Comparison of ENCODE assay signal across 35 cellular contexts in genomic region chr5:140802781-140803271, GRCh38. TPM values are rescaled to one million over a fixed set of nuclear protein-coding genes. Genes with fewer than 3 reads are reported as not detected.
"Had no signal": no experiment of that assay in that cellular context is flagged by ENCODE, and none has a peak within 500 bp of the region (broad histone marks: within the 10 kb centered on the region; RNA-seq: fewer than 3 reads in every experiment).

No MANE protein-coding gene starts in this region.

- H3K27me3 Mint-ChIP-seq: activated naive CD8-positive, alpha-beta T cell treated with anti-CD3 and anti-CD28 coated beads, Interleukin-2, amount 10 ng/mL, durations not matched to agents 7 days and 5 days had no signal

- H3K4me3 Mint-ChIP-seq: activated CD4-positive, alpha-beta T cell treated with anti-CD3 and anti-CD28 coated beads for 36 hours; activated CD4-positive, alpha-beta T cell treated with anti-CD3 and anti-CD28 coated beads, Interleukin-2, amount 10 ng/mL, durations not matched to agents 7 days and 5 days; activated CD8-positive, alpha-beta T cell treated with anti-CD3 and anti-CD28 coated beads, Interleukin-2, amount 10 ng/mL, durations not matched to agents 7 days and 5 days; activated naive CD4-positive, alpha-beta T cell treated with anti-CD3 and anti-CD28 coated beads for 36 hours; activated naive CD8-positive, alpha-beta T cell treated with anti-CD3 and anti-CD28 coated beads, Interleukin-2, amount 10 ng/mL, durations not matched to agents 7 days and 5 days; activated T-cell treated with anti-CD3 and anti-CD28 coated beads, Interleukin-2, amount 50 U/mL, for 24 hours; T-helper 2 cell treated with Interferon-gamma antibody and Interleukin-4, amounts not matched to agents 5 μg/mL and 100 μg/mL, for 36 hours had no signal

- H3K27me3 ChIP-seq: body of pancreas, breast epithelium, SJCRH30 had no signal

- H3K27ac Mint-ChIP-seq: activated CD4-positive, alpha-beta T cell treated with anti-CD3 and anti-CD28 coated beads for 36 hours; activated CD4-positive, alpha-beta T cell treated with anti-CD3 and anti-CD28 coated beads, Interleukin-2, amount 10 ng/mL, durations not matched to agents 7 days and 5 days; activated CD8-positive, alpha-beta T cell treated with anti-CD3 and anti-CD28 coated beads, Interleukin-2, amount 10 ng/mL, durations not matched to agents 7 days and 5 days; activated naive CD4-positive, alpha-beta T cell treated with anti-CD3 and anti-CD28 coated beads for 36 hours; activated naive CD8-positive, alpha-beta T cell treated with anti-CD3 and anti-CD28 coated beads, Interleukin-2, amount 10 ng/mL, durations not matched to agents 7 days and 5 days; activated T-cell treated with anti-CD3 and anti-CD28 coated beads, Interleukin-2, amount 50 U/mL, for 24 hours; activated T-helper 2 cell treated with anti-CD3 and anti-CD28 coated beads, Interferon-gamma antibody, Interleukin-2, Interleukin-4, amounts not matched to agents 10 μg/mL and 5 μg/mL and 100 μg/mL, durations not matched to agents 14 hours and 24 hours and 36 hours; T-helper 2 cell treated with Interferon-gamma antibody and Interleukin-4, amounts not matched to agents 5 μg/mL and 100 μg/mL, for 36 hours had no signal

- H3K4me2 ChIP-seq: PC-9 had no signal

- H2AFZ ChIP-seq: PC-9 had no signal

- DNase-seq: activated CD4-positive, alpha-beta T cell treated with anti-CD3 and anti-CD28 coated beads for 36 hours; activated CD4-positive, alpha-beta T cell treated with anti-CD3 and anti-CD28 coated beads, Interleukin-2, amount 10 ng/mL, durations not matched to agents 7 days and 5 days; activated CD4-positive, alpha-beta T cell treated with anti-CD3 and anti-CD28 coated beads, Interleukin-2, amount 50 U/mL, for 48 hours; activated CD8-positive, alpha-beta T cell treated with anti-CD3 and anti-CD28 coated beads, Interleukin-2, amount 10 ng/mL, durations not matched to agents 7 days and 5 days; activated gamma-delta T cell; activated naive CD4-positive, alpha-beta T cell treated with anti-CD3 and anti-CD28 coated beads for 36 hours; activated T-cell treated with anti-CD3 and anti-CD28 coated beads, Interleukin-2, amount 50 U/mL, for 24 hours; amygdala; body of pancreas; IMR-90; NCI-H1092 treated with DMSO at 0.1 percent for 48 hours; NCI-H1417; NCI-H146; NCI-H187; NCI-H2029 treated with DMSO at 0.1 percent for 48 hours; NCI-H2107; NCI-H2171; NCI-H510A; NCI-H526; NCI-H748 treated with DMSO at 0.1 percent for 48 hours; PC-9; SHP77; SJCRH30 had no signal

- H3K4me1 ChIP-seq: body of pancreas, breast epithelium, SJCRH30 had no signal

- H3K4me3 ChIP-seq: body of pancreas, K562, PC-9, SJCRH30, SK-N-MC had no signal

- ATAC-seq: activated CD4-positive, alpha-beta T cell treated with anti-CD3 and anti-CD28 coated beads for 36 hours; activated CD8-positive, alpha-beta T cell treated with anti-CD3 and anti-CD28 coated beads, Interleukin-2, amount 10 ng/mL, durations not matched to agents 7 days and 5 days; body of pancreas; K562 had no signal

- H3K36me3 ChIP-seq: breast epithelium, SJCRH30 had no signal

- H3K36me3 Mint-ChIP-seq: activated naive CD8-positive, alpha-beta T cell treated with anti-CD3 and anti-CD28 coated beads, Interleukin-2, amount 10 ng/mL, durations not matched to agents 7 days and 5 days had no signal

- H3K27ac ChIP-seq: body of pancreas, breast epithelium, PC-9, RWPE1, SJCRH30, SK-N-MC had no signal

- H3K4me1 Mint-ChIP-seq: activated CD4-positive, alpha-beta T cell treated with anti-CD3 and anti-CD28 coated beads for 36 hours; activated CD4-positive, alpha-beta T cell treated with anti-CD3 and anti-CD28 coated beads, Interleukin-2, amount 10 ng/mL, durations not matched to agents 7 days and 5 days; activated naive CD8-positive, alpha-beta T cell treated with anti-CD3 and anti-CD28 coated beads, Interleukin-2, amount 10 ng/mL, durations not matched to agents 7 days and 5 days had no signal

RNA-seq across cellular contexts. Expression of gene PCDHA3, which starts 2.0 kb away (rescaled TPM):
- total RNA-seq: activated CD4-positive, alpha-beta T cell treated with anti-CD3 and anti-CD28 coated beads for 36 hours; activated CD4-positive, alpha-beta T cell treated with anti-CD3 and anti-CD28 coated beads, Interleukin-2, amount 10 ng/mL, durations not matched to agents 7 days and 5 days; activated CD8-positive, alpha-beta T cell treated with anti-CD3 and anti-CD28 coated beads, Interleukin-2, amount 10 ng/mL, durations not matched to agents 7 days and 5 days; activated naive CD4-positive, alpha-beta T cell treated with anti-CD3 and anti-CD28 coated beads for 36 hours; activated naive CD8-positive, alpha-beta T cell treated with anti-CD3 and anti-CD28 coated beads, Interleukin-2, amount 10 ng/mL, durations not matched to agents 7 days and 5 days; activated T-helper 2 cell treated with anti-CD3 and anti-CD28 coated beads, Interferon-gamma antibody, Interleukin-2, Interleukin-4, amounts not matched to agents 10 μg/mL and 5 μg/mL and 100 μg/mL, durations not matched to agents 14 hours and 24 hours and 36 hours; K562; M059J; OCI-LY7; PC-9; T-helper 1 cell treated with Interleukin-12 subunit alpha and Interleukin-12 subunit beta and Interleukin-4 antibody, amounts not matched to agents 30 ng/mL and 1 ng/mL, for 36 hours had no signal
- polyA plus RNA-seq: K562 had no signal

RNA-seq across cellular contexts. Expression of gene PCDHA4, which starts 4.0 kb away (rescaled TPM):
- total RNA-seq: activated CD4-positive, alpha-beta T cell treated with anti-CD3 and anti-CD28 coated beads for 36 hours; activated CD4-positive, alpha-beta T cell treated with anti-CD3 and anti-CD28 coated beads, Interleukin-2, amount 10 ng/mL, durations not matched to agents 7 days and 5 days; activated CD8-positive, alpha-beta T cell treated with anti-CD3 and anti-CD28 coated beads, Interleukin-2, amount 10 ng/mL, durations not matched to agents 7 days and 5 days; activated naive CD4-positive, alpha-beta T cell treated with anti-CD3 and anti-CD28 coated beads for 36 hours; activated naive CD8-positive, alpha-beta T cell treated with anti-CD3 and anti-CD28 coated beads, Interleukin-2, amount 10 ng/mL, durations not matched to agents 7 days and 5 days; activated T-helper 2 cell treated with anti-CD3 and anti-CD28 coated beads, Interferon-gamma antibody, Interleukin-2, Interleukin-4, amounts not matched to agents 10 μg/mL and 5 μg/mL and 100 μg/mL, durations not matched to agents 14 hours and 24 hours and 36 hours; K562; M059J; OCI-LY7; PC-9; SJCRH30; T-helper 1 cell treated with Interleukin-12 subunit alpha and Interleukin-12 subunit beta and Interleukin-4 antibody, amounts not matched to agents 30 ng/mL and 1 ng/mL, for 36 hours had no signal
- polyA plus RNA-seq: K562 had no signal

RNA-seq across cellular contexts. Expression of gene PCDHA2, which starts 8.2 kb away (rescaled TPM):
- total RNA-seq: activated CD4-positive, alpha-beta T cell treated with anti-CD3 and anti-CD28 coated beads for 36 hours; activated CD4-positive, alpha-beta T cell treated with anti-CD3 and anti-CD28 coated beads, Interleukin-2, amount 10 ng/mL, durations not matched to agents 7 days and 5 days; activated CD8-positive, alpha-beta T cell treated with anti-CD3 and anti-CD28 coated beads, Interleukin-2, amount 10 ng/mL, durations not matched to agents 7 days and 5 days; activated naive CD4-positive, alpha-beta T cell treated with anti-CD3 and anti-CD28 coated beads for 36 hours; activated naive CD8-positive, alpha-beta T cell treated with anti-CD3 and anti-CD28 coated beads, Interleukin-2, amount 10 ng/mL, durations not matched to agents 7 days and 5 days; activated T-helper 2 cell treated with anti-CD3 and anti-CD28 coated beads, Interferon-gamma antibody, Interleukin-2, Interleukin-4, amounts not matched to agents 10 μg/mL and 5 μg/mL and 100 μg/mL, durations not matched to agents 14 hours and 24 hours and 36 hours; cardiac septum; IMR-90; K562; M059J; OCI-LY7; PC-9; SJCRH30; T-helper 1 cell treated with Interleukin-12 subunit alpha and Interleukin-12 subunit beta and Interleukin-4 antibody, amounts not matched to agents 30 ng/mL and 1 ng/mL, for 36 hours had no signal
- polyA plus RNA-seq: IMR-90, K562 had no signal

RNA-seq across cellular contexts. Expression of gene PCDHA1, which starts 16.9 kb away (rescaled TPM):
- total RNA-seq: activated CD4-positive, alpha-beta T cell treated with anti-CD3 and anti-CD28 coated beads for 36 hours; activated CD4-positive, alpha-beta T cell treated with anti-CD3 and anti-CD28 coated beads, Interleukin-2, amount 10 ng/mL, durations not matched to agents 7 days and 5 days; activated CD8-positive, alpha-beta T cell treated with anti-CD3 and anti-CD28 coated beads, Interleukin-2, amount 10 ng/mL, durations not matched to agents 7 days and 5 days; activated naive CD4-positive, alpha-beta T cell treated with anti-CD3 and anti-CD28 coated beads for 36 hours; activated naive CD8-positive, alpha-beta T cell treated with anti-CD3 and anti-CD28 coated beads, Interleukin-2, amount 10 ng/mL, durations not matched to agents 7 days and 5 days; activated T-helper 2 cell treated with anti-CD3 and anti-CD28 coated beads, Interferon-gamma antibody, Interleukin-2, Interleukin-4, amounts not matched to agents 10 μg/mL and 5 μg/mL and 100 μg/mL, durations not matched to agents 14 hours and 24 hours and 36 hours; astrocyte; body of pancreas; breast epithelium; K562; OCI-LY7; PC-9; SJCRH30; T-helper 1 cell treated with Interleukin-12 subunit alpha and Interleukin-12 subunit beta and Interleukin-4 antibody, amounts not matched to agents 30 ng/mL and 1 ng/mL, for 36 hours had no signal
- polyA plus RNA-seq: K562 had no signal

RNA-seq across cellular contexts. Expression of gene PCDHA5, which starts 18.6 kb away (rescaled TPM):
- total RNA-seq: activated CD4-positive, alpha-beta T cell treated with anti-CD3 and anti-CD28 coated beads for 36 hours; activated CD4-positive, alpha-beta T cell treated with anti-CD3 and anti-CD28 coated beads, Interleukin-2, amount 10 ng/mL, durations not matched to agents 7 days and 5 days; activated CD8-positive, alpha-beta T cell treated with anti-CD3 and anti-CD28 coated beads, Interleukin-2, amount 10 ng/mL, durations not matched to agents 7 days and 5 days; activated naive CD4-positive, alpha-beta T cell treated with anti-CD3 and anti-CD28 coated beads for 36 hours; activated naive CD8-positive, alpha-beta T cell treated with anti-CD3 and anti-CD28 coated beads, Interleukin-2, amount 10 ng/mL, durations not matched to agents 7 days and 5 days; activated T-helper 2 cell treated with anti-CD3 and anti-CD28 coated beads, Interferon-gamma antibody, Interleukin-2, Interleukin-4, amounts not matched to agents 10 μg/mL and 5 μg/mL and 100 μg/mL, durations not matched to agents 14 hours and 24 hours and 36 hours; IMR-90; K562; M059J; OCI-LY7; PC-9; T-helper 1 cell treated with Interleukin-12 subunit alpha and Interleukin-12 subunit beta and Interleukin-4 antibody, amounts not matched to agents 30 ng/mL and 1 ng/mL, for 36 hours had no signal
- polyA plus RNA-seq: IMR-90, K562 had no signal
